7 cellular contexts compared by ENCODE assay signal in genomic region chr9:133081957-133082644, GRCh38. TPM values are rescaled to one million over a fixed set of nuclear protein-coding genes. Genes with fewer than 3 reads are reported as not detected.
DNase-seq lines count a peak whose midpoint lies in the region; ATAC-seq and TF ChIP-seq lines count a peak whose summit lies in the region.
"Not testable (repeated sequence)": the region's sequence is repeated elsewhere in the genome, so short reads cannot be mapped to it uniquely, and the experiment has no call there.

No MANE protein-coding gene starts in this region.

- not testable (repeated sequence) for H4K20me1 ChIP-seq in H9 (ENCODE audit: control insufficient read depth, insufficient read depth, insufficient read length)

- H4K5ac ChIP-seq in H9 (ENCODE audit: insufficient read length, low read depth, low read length): not testable (repeated sequence)

- not testable (repeated sequence) for H3K27ac Mint-ChIP-seq in H9

- H2BK120ac ChIP-seq in H9 (ENCODE audit: low read depth, low read length, poor library complexity, severe bottlenecking): not testable (repeated sequence)

- not testable (repeated sequence) for H3K18ac ChIP-seq in H9 (ENCODE audit: insufficient read length, low read depth, low read length)

- not testable (repeated sequence) for H3K9ac ChIP-seq in H9 (ENCODE audit: extremely low read depth, insufficient read length, low read length)

- not testable (repeated sequence) for TF ChIP-seq EP300 in transverse colon (IDR thresholded peaks at IDR 0.05; ENCODE audit: low read depth)

- H3K56ac ChIP-seq in H9 (ENCODE audit: insufficient read length, low read depth, low read length): not testable (repeated sequence)

- TF ChIP-seq CTCF in H9 (conservative IDR thresholded peaks at IDR 0.05); transverse colon (IDR thresholded peaks at IDR 0.05): not testable (repeated sequence)

- WGBS in H9 (ENCODE audit: extremely low coverage, insufficient read length, low lambda C conversion rate): no CpG with 5 or more reads among the region's 12 CpGs
- 87% methylated on average over 3 of the region's 12 CpGs; no CpG with 5 or more reads in 1 of the 2 donors for WGBS in transverse colon (ENCODE audit: low coverage in 1 of 2), 2 donors

- H3K27ac ChIP-seq in H9 (ENCODE audit: insufficient read length, low read depth, low read length): not testable (repeated sequence)
- H3K27ac ChIP-seq in transverse colon: peak overlapping the region in 1 of 4 donors; percentile 29

- H3K9me3 Mint-ChIP-seq in H9: not testable (repeated sequence)

- not testable (repeated sequence) for H3K79me2 ChIP-seq in H9 (ENCODE audit: insufficient read depth, low read length)

- H2AK5ac ChIP-seq in H9 (ENCODE audit: insufficient read length, low read length): not testable (repeated sequence)

- H3K4me3 Mint-ChIP-seq in H9: not testable (repeated sequence)

- H2BK12ac ChIP-seq in H9 (ENCODE audit: insufficient read length, low read depth, low read length): not testable (repeated sequence)

- not testable (repeated sequence) for H2BK5ac ChIP-seq in H9 (ENCODE audit: insufficient read length, low read length)

- not testable (repeated sequence) for H3K4ac ChIP-seq in H9 (ENCODE audit: low read depth, low read length)

- in situ Hi-C loops in transverse colon (cut with MboI; ENCODE audit: low pct_ligation_motif_present in 1 of 4, low pct_unique_long_range_greater_than_20kb in 1 of 4, low sequenced_read_pairs in 3 of 4): not testable (repeated sequence)

- TF ChIP-seq POLR2A in transverse colon (IDR thresholded peaks at IDR 0.05): not testable (repeated sequence)

- H3K4me3 ChIP-seq in transverse colon: not testable (repeated sequence)

- not testable (repeated sequence) for H2BK20ac ChIP-seq in H9 (ENCODE audit: low read depth, low read length, poor library complexity, severe bottlenecking)

- H3K27me3 Mint-ChIP-seq in H9 (ENCODE audit: low read depth): peaks cover 10% of the 10 kb centered on the region

- not testable (repeated sequence) for H3K9me3 ChIP-seq in H9 (ENCODE audit: control insufficient read depth, low read depth, low read length); transverse colon

- not testable (repeated sequence) for H3K36me3 ChIP-seq in transverse colon

- DNase-seq in D341Med (ENCODE audit: low spot score) (peak; percentile 12), H9 (peak; percentile 23), NCI-H2107 treated with DMSO at 0.1 percent for 48 hours (lab: John Stamatoyannopoulos, UW; ENCODE audit: unreplicated experiment) (peak; percentile 38), mesenteric fat pad (ENCODE audit: low spot score) (peak; percentile 82), transverse colon (peak; percentile 41)
- peak; percentile 19 for DNase-seq in activated effector memory CD4-positive, alpha-beta T cell treated with anti-CD3 and anti-CD28 coated beads, Interleukin-2, amount 50 U/mL, for 16 hours
- not testable (repeated sequence) for DNase-seq in Right ventricle myocardium superior

- H3K27me3 ChIP-seq in H9 (ENCODE audit: insufficient read depth, low read length); transverse colon: not testable (repeated sequence)

- H3K23ac ChIP-seq in H9 (ENCODE audit: insufficient read length, low read depth, low read length): not testable (repeated sequence)

- peak; percentile 24 for ATAC-seq in Right ventricle myocardium superior (ENCODE audit: poor library complexity)

- not testable (repeated sequence) for H3T11ph ChIP-seq in H9 (ENCODE audit: low read length)

- H4K8ac ChIP-seq in H9 (replicated peaks; ENCODE audit: insufficient read length, low read depth, low read length): not testable (repeated sequence)

- not testable (repeated sequence) for H3K14ac ChIP-seq in H9 (ENCODE audit: insufficient read depth, low read length)

- intact Hi-C loops in Right ventricle myocardium superior (cut with DNase I); transverse colon (cut with DNase I; ENCODE audit: low total_unique reads): not testable (repeated sequence)

- H3K36me3 Mint-ChIP-seq in H9 (ENCODE audit: insufficient read depth in 1 of 3, low read depth in 3 of 3): not testable (repeated sequence)

- H3K79me1 ChIP-seq in H9 (ENCODE audit: insufficient read depth, low read depth, low read length, poor library complexity, severe bottlenecking): not testable (repeated sequence)

- not testable (repeated sequence) for H3K4me1 ChIP-seq in H9 (ENCODE audit: insufficient read depth, low read length)
- H3K4me1 ChIP-seq in transverse colon: peaks cover 0 to 15% (median 2%) of the 10 kb centered on the region in 4 donors

- not testable (repeated sequence) for H3K4me2 ChIP-seq in H9 (ENCODE audit: insufficient read depth, insufficient read length, low read length)

- H3K23me2 ChIP-seq in H9 (ENCODE audit: insufficient read length, low read depth, low read length, poor library complexity, severe bottlenecking): not testable (repeated sequence)

- not testable (repeated sequence) for H2AFZ ChIP-seq in H9 (ENCODE audit: low read length)

- H4K91ac ChIP-seq in H9 (ENCODE audit: insufficient read length, low read depth, low read length): not testable (repeated sequence)

- H2BK15ac ChIP-seq in H9 (ENCODE audit: low read depth, low read length): not testable (repeated sequence)

- peaks cover 13 to 15% of the 10 kb centered on the region in 2 experiments for H3K4me1 Mint-ChIP-seq in H9

RNA-seq across cellular contexts. Expression of gene CEL, which starts 20.3 kb away (rescaled TPM):
- total RNA-seq in H9 (2021) (3.6 and 4.0 TPM in 2 replicates), Right ventricle myocardium superior (7.3 TPM), mesenteric fat pad (2.2 TPM), transverse colon (1 to 10 TPM in 1 of 4 donors, under 1 TPM in 2, not detected in 1; 0.27 to 8.6 (median 0.48) TPM)

RNA-seq across cellular contexts. Expression of gene RALGDS, which starts 38.9 kb away (rescaled TPM):
- total RNA-seq in H9 (2021) (20.9 and 21.3 TPM in 2 replicates), Right ventricle myocardium superior (33.1 TPM), mesenteric fat pad (58.4 TPM), transverse colon (100 to 1,000 TPM in 1 of 4 donors, 10 to 100 TPM in 3; 50.5 to 233 (median 58.2) TPM)

RNA-seq across cellular contexts. Expression of gene GTF3C5, which starts 51.3 kb away (rescaled TPM):
- total RNA-seq in H9 (2021): 85.5 and 88.9 TPM in 2 replicates
- total RNA-seq in Right ventricle myocardium superior: 49.0 TPM
- total RNA-seq in mesenteric fat pad: 32.3 TPM
- 10 to 100 TPM; 44.5 to 56.9 (median 50.2) TPM for total RNA-seq in transverse colon
